ENCODE assay signal across 27 cellular contexts in genomic region chr7:12596225-12596790, GRCh38. TPM values are rescaled to one million over a fixed set of nuclear protein-coding genes. Genes with fewer than 3 reads are reported as not detected.
DNase-seq lines count a peak whose midpoint lies in the region; ATAC-seq and TF ChIP-seq lines count a peak whose summit lies in the region.
"Had no signal": no experiment of that assay in that cellular context is flagged by ENCODE, and none has a peak within 500 bp of the region (broad histone marks: within the 10 kb centered on the region; RNA-seq: fewer than 3 reads in every experiment).

No MANE protein-coding gene starts in this region.

- intact Hi-C loops in PC-3 (cut with micrococcal nuclease): no loop called here

- H3K4me3 ChIP-seq in HEK293 (ENCODE audit: low read depth, low read length) (no peak overlapping the region), PC-3 (ENCODE audit: low read length) (no peak overlapping the region)
- H3K4me3 ChIP-seq: GM23338, MG63, PC-9, SJSA1 had no signal

- no peak overlapping the region for H2AFZ ChIP-seq in PC-3 (ENCODE audit: low read length)
- H2AFZ ChIP-seq: GM23338 had no signal

- H3K4me2 ChIP-seq in PC-3 (ENCODE audit: low read length): no peak overlapping the region
- H3K4me2 ChIP-seq: GM23338, PC-9 had no signal

- no peaks in the 10 kb centered on the region for H3K4me1 ChIP-seq in HEK293 (ENCODE audit: control insufficient read depth, insufficient read depth, low read length)
- H3K4me1 ChIP-seq in PC-3 (ENCODE audit: insufficient read depth, low read length): peaks cover 10% of the 10 kb centered on the region; the same call in 1 of the 2 replicates
- H3K4me1 ChIP-seq: BE2C, SJSA1 had no signal

- H3K27ac ChIP-seq in HEK293 (ENCODE audit: extremely low read depth, low read depth, low read length): no peak overlapping the region
- H3K27ac ChIP-seq in PC-3 (ENCODE audit: low read length): peak overlapping the region; percentile 34
- H3K27ac ChIP-seq: 22Rv1, PC-9, SJSA1 had no signal

- DNase-seq in DMS153 (lab: John Stamatoyannopoulos, UW): peak; percentile 50
- no peak for DNase-seq in DMS153 treated with DMSO at 0.1 percent for 48 hours (lab: John Stamatoyannopoulos, UW; ENCODE audit: unreplicated experiment)
- peak; percentile 70 for DNase-seq in PC-3
- DNase-seq in kidney tubule cell (ENCODE audit: low spot score): peak; percentile 85
- DNase-seq in activated T-cell treated with anti-CD3 and anti-CD28 coated beads, Interleukin-2, amount 50 U/mL, for 48 hours: no peak
- DNase-seq: BE2C; CD8-positive, alpha-beta memory T cell; DMS79 treated with DMSO at 0.1 percent for 48 hours; GF-D8; H9; HFFc6; KG1; MG63; NCI-H2081 treated with DMSO at 0.1 percent for 48 hours; NCI-H524; NCI-H748 treated with DMSO at 0.1 percent for 48 hours; NK-92 treated with Interleukin-12 subunit alpha and Interleukin-12 subunit beta, amount 100 ng/mL, for 24 hours; PC-9; Right ventricle myocardium superior; T-helper 2 cell had no signal

- CTCF ChIA-PET in HEK293 (lab: Yijun Ruan, JAX): interaction anchor here (1.4 kb wide), 1 partner anchor 138 kb away, joined by 4 read pairs; no protein-coding TSS in a partner anchor
- CTCF ChIA-PET in PC-3 (lab: Charles Lee): no interaction called here

- peak; percentile 58 for ATAC-seq in PC-3
- no peak for ATAC-seq in GM21390 (IDR thresholded peaks at IDR 0.05; ENCODE audit: unreplicated experiment)
- no peak for ATAC-seq in GM19328 (IDR thresholded peaks at IDR 0.05; ENCODE audit: unreplicated experiment)
- ATAC-seq: GM23338 had no signal

- no peaks in the 10 kb centered on the region for H3K79me2 ChIP-seq in PC-3 (ENCODE audit: low read length)

- H3K36me3 ChIP-seq in HEK293 (ENCODE audit: control insufficient read depth in 2 of 2, insufficient read depth in 1 of 2, low read length in 2 of 2) (no peaks in the 10 kb centered on the region), PC-3 (ENCODE audit: low read depth, low read length) (no peaks in the 10 kb centered on the region)
- H3K36me3 ChIP-seq: BE2C, MG63, SJSA1 had no signal

- BruUV-seq in PC-3 (replicated peaks; lab: Mats Ljungman, UMichigan): no TSS peak

- H3K9ac ChIP-seq in PC-3 (ENCODE audit: low read length): no peak overlapping the region

- no peak for TF ChIP-seq CTCF in HEK293 (tag by site-specific recombination; IDR thresholded peaks at IDR 0.05)
- no peak for TF ChIP-seq CTCF in PC-3 (conservative IDR thresholded peaks at IDR 0.05; ENCODE audit: low read depth, low read length)

- H3F3A ChIP-seq in PC-3 (ENCODE audit: low read length, unreplicated experiment): no peaks in the 10 kb centered on the region

- H3K9me2 ChIP-seq in PC-3 (replicated peaks; ENCODE audit: low read length): 0 out of 2 replicates have a peak, but pooled peaks cover 4% of the 10 kb centered on the region

- POLR2A ChIA-PET in HEK293 (lab: Yijun Ruan, JAX) (no interaction called here), PC-3 (lab: Charles Lee; ENCODE audit: unreplicated experiment) (no interaction called here)

- H3K27me3 ChIP-seq in PC-3 (ENCODE audit: low read length): no peaks in the 10 kb centered on the region
- H3K27me3 ChIP-seq: MG63, SJSA1 had no signal

- no peaks in the 10 kb centered on the region for H4K20me1 ChIP-seq in PC-3 (ENCODE audit: low read length)

- no peaks in the 10 kb centered on the region for H3K9me3 ChIP-seq in HEK293 (ENCODE audit: control insufficient read depth, insufficient read depth, low read depth, low read length)
- H3K9me3 ChIP-seq in PC-3 (ENCODE audit: low read length): no peaks in the 10 kb centered on the region
- H3K9me3 ChIP-seq: BE2C, MG63, SJSA1 had no signal

TF ChIP-seq in HEK293, 187 proteins besides CTCF, POLR2A, EP300 and RAD21:
- TF ChIP-seq SCRT2 (tag by site-specific recombination; IDR thresholded peaks at IDR 0.05) (peak; percentile 64; the same call in 1 of the 2 replicates), ZNF112 (tag by site-specific recombination; IDR thresholded peaks at IDR 0.05) (no peak)

RNA-seq across cellular contexts. Expression of gene SCIN, which starts 25.8 kb away (rescaled TPM):
- 0.91 and 1.6 TPM in 2 replicates for total RNA-seq in PC-3 (2014; rRNA removed)
- total RNA-seq: RPMI7951 had no signal

Comparison
In these comparisons a context has a peak if more than half of its experiments do, and no peak if none do; other contexts are left out.
1. DNase-seq: peak in DMS153 (single experiment), PC-3 (single experiment) and kidney tubule cell (single experiment); none in DMS153 treated with DMSO at 0.1 percent for 48 hours (single experiment) and activated T-cell treated with anti-CD3 and anti-CD28 coated beads, Interleukin-2, amount 50 U/mL, for 48 hours (0 of 2).